Comparison of ENCODE assay signal across 32 cellular contexts in the genomic region with DNA sequence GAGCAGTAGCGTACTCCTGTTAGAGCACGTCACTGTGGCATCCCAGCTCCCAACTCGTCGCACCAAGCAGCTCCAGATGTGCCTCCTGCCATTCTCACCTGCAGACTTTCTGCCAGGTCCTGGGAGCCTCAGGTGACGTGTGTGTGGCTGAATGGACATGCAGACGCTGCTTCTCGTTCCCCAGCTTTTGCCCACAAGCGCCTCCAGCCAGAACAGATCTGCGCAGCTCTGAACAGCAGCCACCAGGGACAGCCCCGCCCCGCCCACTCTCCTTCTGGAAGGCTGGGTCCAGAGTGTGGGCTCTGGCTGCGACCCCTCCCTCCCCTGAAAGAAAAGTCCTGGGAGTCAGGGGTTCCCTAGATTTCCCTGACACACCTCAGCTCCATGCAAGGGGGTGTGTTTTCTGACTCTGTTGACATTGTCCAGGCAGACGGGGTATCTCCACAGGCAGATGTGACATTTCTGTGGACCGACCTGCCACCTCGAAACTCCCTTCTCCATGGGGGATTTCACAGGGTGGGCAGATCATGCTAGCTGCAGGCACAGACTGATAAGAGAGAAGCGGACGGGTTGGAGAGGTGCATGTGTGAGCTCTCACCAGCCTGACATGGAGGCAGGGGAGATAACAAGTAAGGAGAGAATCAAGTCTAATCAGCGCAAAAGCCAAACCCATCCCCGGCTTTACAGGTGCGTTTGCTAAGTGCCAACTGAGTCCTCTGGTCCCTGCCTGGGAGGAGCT. TPM values are rescaled to one million over a fixed set of nuclear protein-coding genes. Genes with fewer than 3 reads are reported as not detected.
"Had no signal": no experiment of that assay in that cellular context is flagged by ENCODE, and none has a peak within 500 bp of the region (broad histone marks: within the 10 kb centered on the region; RNA-seq: fewer than 3 reads in every experiment).

No MANE protein-coding gene starts in this region.

- DNase-seq: activated CD4-positive, alpha-beta T cell treated with anti-CD3 and anti-CD28 coated beads, Interleukin-2, amount 10 ng/mL, durations not matched to agents 24 days and 14 days; activated CD8-positive, alpha-beta T cell treated with anti-CD3 and anti-CD28 coated beads for 36 hours; activated naive CD4-positive, alpha-beta T cell; activated T-cell treated with anti-CD3 and anti-CD28 coated beads, Interleukin-2, amount 50 U/mL, for 4 hours; anterior cingulate cortex; effector memory CD4-positive, alpha-beta T cell; head of caudate nucleus; hypothalamus; immature natural killer cell; kidney; left colon; lower lobe of right lung; mesenchymal stem cell; natural killer cell; occipital lobe; right cardiac atrium; spleen; stimulated activated naive CD4-positive, alpha-beta T cell; tibial artery had no signal

- H3K4me3 Mint-ChIP-seq: activated CD4-positive, alpha-beta T cell treated with anti-CD3 and anti-CD28 coated beads, Interleukin-2, amount 10 ng/mL, durations not matched to agents 24 days and 14 days; activated CD8-positive, alpha-beta T cell treated with anti-CD3 and anti-CD28 coated beads for 36 hours; activated naive CD8-positive, alpha-beta T cell; activated T-cell treated with anti-CD3 and anti-CD28 coated beads, Interleukin-2, amount 50 U/mL, for 4 hours; activated T-helper 17 cell treated with anti-CD3 and anti-CD28 coated beads, Interleukin-2, amount 50 U/mL, for 72 hours; central memory CD8-positive, alpha-beta T cell; immature natural killer cell; natural killer cell; neural progenitor cell had no signal

- H3K9me3 Mint-ChIP-seq: activated CD4-positive, alpha-beta T cell treated with anti-CD3 and anti-CD28 coated beads, Interleukin-2, amount 10 ng/mL, durations not matched to agents 24 days and 14 days; activated CD8-positive, alpha-beta T cell treated with anti-CD3 and anti-CD28 coated beads for 36 hours; activated T-cell treated with anti-CD3 and anti-CD28 coated beads, Interleukin-2, amount 50 U/mL, for 4 hours; activated T-helper 17 cell treated with anti-CD3 and anti-CD28 coated beads, Interleukin-2, amount 50 U/mL, for 72 hours; central memory CD8-positive, alpha-beta T cell; immature natural killer cell; natural killer cell; neural progenitor cell had no signal

- H3K36me3 Mint-ChIP-seq: activated naive CD8-positive, alpha-beta T cell; immature natural killer cell; natural killer cell; neural progenitor cell had no signal

- H3K79me2 ChIP-seq: parathyroid adenoma had no signal

- H3K36me3 ChIP-seq: gastroesophageal sphincter, neural progenitor cell, tibial artery had no signal

- H3K4me3 ChIP-seq: gastroesophageal sphincter, lower lobe of right lung, neural progenitor cell, spleen, suprapubic skin, tibial artery had no signal

- H3K27me3 ChIP-seq: neural progenitor cell, suprapubic skin had no signal

- ATAC-seq: activated CD4-positive, CD25-positive, alpha-beta regulatory T cell treated with anti-CD3 and anti-CD28 coated beads, Interleukin-2, amount 50 U/mL, for 24 hours; activated CD8-positive, alpha-beta T cell treated with anti-CD3 and anti-CD28 coated beads for 36 hours; activated T-cell treated with anti-CD3 and anti-CD28 coated beads, Interleukin-2, amount 50 U/mL, for 4 hours; activated T-helper 17 cell treated with anti-CD3 and anti-CD28 coated beads, Interleukin-2, amount 50 U/mL, for 72 hours; gastroesophageal sphincter; left colon; lower lobe of right lung; natural killer cell; right cardiac atrium had no signal

- H3K27me3 Mint-ChIP-seq: activated CD8-positive, alpha-beta T cell treated with anti-CD3 and anti-CD28 coated beads for 36 hours; activated naive CD8-positive, alpha-beta T cell; activated T-helper 17 cell treated with anti-CD3 and anti-CD28 coated beads, Interleukin-2, amount 50 U/mL, for 72 hours; central memory CD8-positive, alpha-beta T cell had no signal

- H3K9me3 ChIP-seq: gastroesophageal sphincter, lower lobe of right lung, spleen, suprapubic skin, tibial artery had no signal

- H3K4me2 ChIP-seq: neural progenitor cell had no signal

- H3K27ac ChIP-seq: gastroesophageal sphincter, lower lobe of right lung, neural progenitor cell, parathyroid adenoma, suprapubic skin, tibial artery, VCaP had no signal

- H2AFZ ChIP-seq: neural progenitor cell, parathyroid adenoma had no signal

- H3K27ac Mint-ChIP-seq: activated CD4-positive, alpha-beta T cell treated with anti-CD3 and anti-CD28 coated beads, Interleukin-2, amount 10 ng/mL, durations not matched to agents 24 days and 14 days; activated CD8-positive, alpha-beta T cell treated with anti-CD3 and anti-CD28 coated beads for 36 hours; activated naive CD8-positive, alpha-beta T cell; activated T-helper 17 cell treated with anti-CD3 and anti-CD28 coated beads, Interleukin-2, amount 50 U/mL, for 72 hours; immature natural killer cell; natural killer cell; neural progenitor cell had no signal

- H3K4me1 ChIP-seq: parathyroid adenoma, tibial artery had no signal

RNA-seq across cellular contexts. Expression of gene SLCO2B1, which starts 19.7 kb away (rescaled TPM):
- total RNA-seq: activated CD4-positive, alpha-beta T cell treated with anti-CD3 and anti-CD28 coated beads, Interleukin-2, amount 10 ng/mL, durations not matched to agents 24 days and 14 days; activated CD8-positive, alpha-beta T cell treated with anti-CD3 and anti-CD28 coated beads for 36 hours; bronchial epithelial cell; fibroblast of lung; fibroblast of villous mesenchyme; mononuclear cell; natural killer cell had no signal
- polyA plus RNA-seq: fibroblast of lung, immature natural killer cell had no signal
